Comparison of ENCODE assay signal across 8 cellular contexts in the genomic region with DNA sequence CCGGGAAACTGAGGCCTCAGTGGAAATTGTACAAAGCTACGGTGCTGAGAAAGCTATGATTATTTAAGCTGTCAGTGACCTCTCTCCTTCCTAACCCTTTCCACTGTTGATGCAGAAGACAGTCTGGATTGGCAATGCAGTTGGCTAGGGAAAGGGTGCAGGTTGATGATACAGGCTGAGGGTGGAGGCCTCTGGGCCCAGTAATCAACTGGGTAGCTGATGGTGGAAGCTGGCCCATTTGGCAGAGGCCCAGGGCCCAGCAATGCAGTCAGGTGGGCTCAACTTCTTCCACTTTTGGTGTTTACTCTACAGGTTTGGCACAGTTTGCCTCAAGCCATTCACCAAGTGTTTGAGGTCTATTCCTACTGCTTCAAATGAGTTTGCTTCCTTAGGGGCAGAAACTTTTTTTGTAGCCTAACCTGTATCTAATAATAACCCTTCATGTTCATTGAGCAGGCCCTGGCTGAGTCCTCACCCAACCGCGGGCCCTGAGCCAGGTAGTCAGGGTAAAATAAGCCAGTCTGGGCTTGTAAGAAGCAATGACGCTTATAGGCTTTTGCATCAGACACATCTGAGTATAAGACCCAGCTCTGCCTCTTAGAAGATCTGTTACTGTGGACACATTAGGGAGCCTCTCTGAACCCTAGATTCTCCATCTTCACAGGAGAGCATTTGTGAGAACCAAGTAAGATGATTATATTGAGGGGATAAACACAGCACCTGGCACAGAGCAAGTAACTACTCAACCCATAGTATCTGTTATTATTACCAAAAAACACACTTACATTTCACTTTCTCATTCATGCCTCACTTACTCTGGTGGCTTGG. TPM values are rescaled to one million over a fixed set of nuclear protein-coding genes. Genes with fewer than 3 reads are reported as not detected.
DNase-seq lines count a peak whose midpoint lies in the region; ATAC-seq and TF ChIP-seq lines count a peak whose summit lies in the region.

No MANE protein-coding gene starts in this region.

- H3K4me3 Mint-ChIP-seq in progenitor cell of endocrine pancreas (ENCODE audit: low read depth) (no peak overlapping the region), glutamatergic neuron (ENCODE audit: unreplicated experiment) (no peak overlapping the region)

- H3K9me3 Mint-ChIP-seq in progenitor cell of endocrine pancreas (ENCODE audit: low read depth) (no peaks in the 10 kb centered on the region), glutamatergic neuron (ENCODE audit: unreplicated experiment) (peaks cover 9% of the 10 kb centered on the region)

- H3K4me1 Mint-ChIP-seq in progenitor cell of endocrine pancreas (ENCODE audit: low read depth) = peaks cover 68% of the 10 kb centered on the region
- H3K4me1 Mint-ChIP-seq in glutamatergic neuron (ENCODE audit: low read depth, unreplicated experiment) = peaks cover 27% of the 10 kb centered on the region

- ATAC-seq in GM19455 (IDR thresholded peaks at IDR 0.05; ENCODE audit: unreplicated experiment) = no peak
- ATAC-seq in HG02642 (IDR thresholded peaks at IDR 0.05; ENCODE audit: poor library complexity, unreplicated experiment) = no peak

- H3K27ac Mint-ChIP-seq in progenitor cell of endocrine pancreas (peak overlapping the region; percentile 99), glutamatergic neuron (ENCODE audit: unreplicated experiment) (no peak overlapping the region)

- peak; percentile 41 for DNase-seq in DMS153 treated with DMSO at 0.1 percent for 48 hours (lab: John Stamatoyannopoulos, UW; ENCODE audit: unreplicated experiment)
- DNase-seq in NCI-H345 treated with DMSO at 0.1 percent for 48 hours (lab: John Stamatoyannopoulos, UW; ENCODE audit: unreplicated experiment) = peak; percentile 56
- DNase-seq in coronary artery (ENCODE audit: low spot score) = no peak
- no peak for DNase-seq in progenitor cell of endocrine pancreas (ENCODE audit: low spot score, unreplicated experiment)
- DNase-seq in LoVo (ENCODE audit: low spot score) = no peak
- no peak for DNase-seq in glutamatergic neuron

- H3K27me3 Mint-ChIP-seq in progenitor cell of endocrine pancreas = no peaks in the 10 kb centered on the region
- H3K27me3 Mint-ChIP-seq in glutamatergic neuron (ENCODE audit: unreplicated experiment) = peaks cover 5% of the 10 kb centered on the region

- TF ChIP-seq CTCF in coronary artery (IDR thresholded peaks at IDR 0.05) = no peak
- TF ChIP-seq CTCF in progenitor cell of endocrine pancreas (IDR thresholded peaks at IDR 0.05; ENCODE audit: unreplicated experiment) = no peak
- TF ChIP-seq CTCF in glutamatergic neuron (IDR thresholded peaks at IDR 0.05; ENCODE audit: partially characterized antibody, unreplicated experiment) = no peak

- peak overlapping the region; percentile 95 to 96 for H3K27ac ChIP-seq in coronary artery

- H3K4me3 ChIP-seq in coronary artery = peak overlapping the region; percentile 69

- H3K36me3 Mint-ChIP-seq in progenitor cell of endocrine pancreas (ENCODE audit: insufficient read depth) (peaks cover 51% of the 10 kb centered on the region), glutamatergic neuron (ENCODE audit: unreplicated experiment) (peaks cover 3% of the 10 kb centered on the region)

RNA-seq across cellular contexts. Expression of a gene that starts 12.0 kb away (rescaled TPM):
- total RNA-seq in progenitor cell of endocrine pancreas (130 and 136 TPM in 2 replicates), glutamatergic neuron (ENCODE audit: unreplicated experiment) (136 TPM)

RNA-seq across cellular contexts. Expression of a gene that starts 28.5 kb away (rescaled TPM):
- total RNA-seq in progenitor cell of endocrine pancreas (71.9 and 77.0 TPM in 2 replicates), glutamatergic neuron (ENCODE audit: unreplicated experiment) (44.7 TPM)

Comparison
In these comparisons a context has a peak if more than half of its experiments do, and no peak if none do; other contexts are left out.
1. DNase-seq: peak in DMS153 treated with DMSO at 0.1 percent for 48 hours (single experiment) and NCI-H345 treated with DMSO at 0.1 percent for 48 hours (single experiment); none in coronary artery (single experiment), progenitor cell of endocrine pancreas (single experiment), LoVo (single experiment) and glutamatergic neuron (single experiment).